In the genomic region with DNA sequence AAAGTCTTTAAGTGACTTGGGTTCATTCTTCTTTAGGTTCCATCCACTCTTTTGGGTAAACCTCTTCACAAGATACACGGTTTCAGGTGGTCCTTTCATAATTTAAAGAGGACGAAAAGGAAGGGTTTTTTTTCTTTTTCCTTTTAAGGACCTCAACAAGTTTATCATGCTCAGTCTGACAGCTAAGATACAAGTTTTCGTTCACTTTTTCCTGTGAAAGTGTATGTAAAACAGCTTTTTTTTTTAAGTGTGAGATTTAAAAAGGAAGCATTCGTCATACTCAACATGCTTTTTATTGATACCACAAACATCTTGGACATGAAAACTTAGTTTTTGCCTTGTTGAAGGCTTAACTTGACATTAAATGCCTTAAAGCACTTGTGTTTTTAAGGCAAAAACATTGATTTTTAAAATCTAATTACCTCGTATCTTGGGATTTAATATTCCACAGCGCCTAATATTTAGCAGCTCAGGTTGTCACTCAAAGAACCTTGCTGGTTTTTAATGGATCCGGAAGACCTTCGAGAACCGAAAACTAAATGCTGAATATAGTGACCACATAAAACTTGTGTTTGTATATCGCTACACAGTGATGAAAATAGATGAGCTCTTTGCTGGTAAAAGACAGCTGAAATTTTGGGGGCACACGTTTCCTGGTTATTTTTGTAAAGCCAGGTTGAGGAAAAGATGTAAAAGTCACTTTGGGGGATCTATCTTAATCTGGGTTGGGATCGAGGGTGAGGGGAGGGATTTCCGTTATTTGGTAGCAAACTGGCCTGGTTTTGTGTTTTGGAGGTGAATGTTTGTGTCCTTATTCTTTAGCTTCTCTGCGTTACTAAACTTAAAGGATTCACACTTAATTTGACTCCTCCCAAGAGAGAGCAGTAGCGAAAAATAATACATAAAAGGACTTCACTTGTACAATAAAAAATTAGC, we compare ENCODE assay signal across 9 cellular contexts. TPM values are rescaled to one million over a fixed set of nuclear protein-coding genes. Genes with fewer than 3 reads are reported as not detected.
A peak's percentile ranks its signal among the peaks of the same experiment; 100 is the strongest.
DNase-seq lines count a peak whose midpoint lies in the region; ATAC-seq and TF ChIP-seq lines count a peak whose summit lies in the region.
"Had no signal": no experiment of that assay in that cellular context is flagged by ENCODE, and none has a peak within 500 bp of the region (broad histone marks: within the 10 kb centered on the region; RNA-seq: fewer than 3 reads in every experiment).

No MANE protein-coding gene starts in this region.

- no peaks in the 10 kb centered on the region for H3K27me3 ChIP-seq in mononuclear cell (ENCODE audit: insufficient read depth, low read length)

- peaks cover 63% of the 10 kb centered on the region for H3K4me1 Mint-ChIP-seq in stimulated activated naive CD8-positive, alpha-beta T cell treated with anti-CD3 and anti-CD28 coated beads, Interleukin-15, Interleukin-2, amounts not matched to agents 100 ng/mL and 50 ng/mL, for 24 hours (ENCODE audit: low read depth)
- H3K4me1 Mint-ChIP-seq in MCF 10A (ENCODE audit: insufficient read depth, unreplicated experiment) = peaks cover 14% of the 10 kb centered on the region

- no TSS peak for BruUV-seq in MCF 10A (replicated peaks; lab: Mats Ljungman, UMichigan)

- no peak for DNase-seq in stimulated activated naive CD8-positive, alpha-beta T cell treated with anti-CD3 and anti-CD28 coated beads, Interleukin-15, Interleukin-2, amounts not matched to agents 100 U/mL and 50 U/mL, for 24 hours
- DNase-seq in MCF 10A (ENCODE audit: unreplicated experiment) = no peak
- DNase-seq in SIG-M5 (lab: John Stamatoyannopoulos, UW) = no peak
- no peak for DNase-seq in posterior vena cava (ENCODE audit: low spot score)
- DNase-seq: NCI-H2081 treated with DMSO at 0.1 percent for 48 hours had no signal

- no peak for TF ChIP-seq CTCF in MCF 10A (IDR thresholded peaks at IDR 0.05; ENCODE audit: unreplicated experiment)

- H3K9me3 Mint-ChIP-seq in stimulated activated naive CD8-positive, alpha-beta T cell treated with anti-CD3 and anti-CD28 coated beads, Interleukin-15, Interleukin-2, amounts not matched to agents 100 ng/mL and 50 ng/mL, for 24 hours = no peaks in the 10 kb centered on the region
- no peaks in the 10 kb centered on the region for H3K9me3 Mint-ChIP-seq in MCF 10A (ENCODE audit: unreplicated experiment)

- CTCF ChIA-PET in MCF 10A (lab: Yijun Ruan, JAX) = interaction anchor here (0.7 to 1.8 kb wide), 8 partner anchors 65 to 292 kb away, joined by 3 to 7 read pairs (median 4); a partner anchor contains a TSS

- no peak for ATAC-seq in stimulated activated naive CD8-positive, alpha-beta T cell treated with anti-CD3 and anti-CD28 coated beads, Interleukin-15, Interleukin-2, amounts not matched to agents 100 U/mL and 50 U/mL, for 24 hours
- ATAC-seq in HG03025 (IDR thresholded peaks at IDR 0.05; ENCODE audit: low FRiP score, unreplicated experiment) (no peak), GM19351 (IDR thresholded peaks at IDR 0.05; ENCODE audit: unreplicated experiment) (no peak)

- no peaks in the 10 kb centered on the region for H3K27me3 Mint-ChIP-seq in stimulated activated naive CD8-positive, alpha-beta T cell treated with anti-CD3 and anti-CD28 coated beads, Interleukin-15, Interleukin-2, amounts not matched to agents 100 ng/mL and 50 ng/mL, for 24 hours
- no peaks in the 10 kb centered on the region for H3K27me3 Mint-ChIP-seq in MCF 10A (ENCODE audit: insufficient read depth, unreplicated experiment)

- H3K27ac Mint-ChIP-seq in stimulated activated naive CD8-positive, alpha-beta T cell treated with anti-CD3 and anti-CD28 coated beads, Interleukin-15, Interleukin-2, amounts not matched to agents 100 ng/mL and 50 ng/mL, for 24 hours = peak overlapping the region; percentile 99
- peak overlapping the region; percentile 100 for H3K27ac Mint-ChIP-seq in MCF 10A (ENCODE audit: low read depth, unreplicated experiment)

- peak overlapping the region; percentile 97 for H3K4me3 ChIP-seq in mononuclear cell (ENCODE audit: low read length)

- intact Hi-C loops in MCF 10A (cut with micrococcal nuclease) = loop anchor here (10.0 kb wide), 2 partner anchors 86 to 126 kb away; a partner anchor contains a TSS
- intact Hi-C loops in posterior vena cava (cut with DNase I) = no loop called here

- peak overlapping the region; percentile 99 for H3K4me3 Mint-ChIP-seq in stimulated activated naive CD8-positive, alpha-beta T cell treated with anti-CD3 and anti-CD28 coated beads, Interleukin-15, Interleukin-2, amounts not matched to agents 100 ng/mL and 50 ng/mL, for 24 hours
- H3K4me3 Mint-ChIP-seq in MCF 10A (ENCODE audit: unreplicated experiment) = peak overlapping the region; percentile 98

- H3K9me3 ChIP-seq in mononuclear cell (ENCODE audit: low read depth, low read length) = no peaks in the 10 kb centered on the region

- H3K36me3 Mint-ChIP-seq in stimulated activated naive CD8-positive, alpha-beta T cell treated with anti-CD3 and anti-CD28 coated beads, Interleukin-15, Interleukin-2, amounts not matched to agents 100 ng/mL and 50 ng/mL, for 24 hours (ENCODE audit: low read depth) = peaks cover 58% of the 10 kb centered on the region
- peaks cover 62% of the 10 kb centered on the region for H3K36me3 Mint-ChIP-seq in MCF 10A (ENCODE audit: insufficient read depth, unreplicated experiment)

- POLR2A ChIA-PET in MCF 10A (lab: Yijun Ruan, JAX) = interaction anchor here (0.6 to 7.1 kb wide), 38 partner anchors 8 to 258 kb away, joined by 3 to 188 read pairs (median 5); a partner anchor contains a TSS

- H3K4me1 ChIP-seq in mononuclear cell (ENCODE audit: insufficient read depth, low read length) = peaks cover 39% of the 10 kb centered on the region

RNA-seq across cellular contexts. Expression of a gene that starts 2.3 kb away (rescaled TPM):
- total RNA-seq in MCF 10A (2022) = 57.5 and 61.4 TPM in 2 replicates
- total RNA-seq in mononuclear cell = 167 TPM
- 10 to 100 TPM; 45.0 to 46.1 TPM for total RNA-seq in posterior vena cava

RNA-seq across cellular contexts. Expression of a gene that starts 34.3 kb away (rescaled TPM):
- total RNA-seq in MCF 10A (2022) = 8.6 and 13.5 TPM in 2 replicates
- 5.8 TPM for total RNA-seq in mononuclear cell
- 10 to 100 TPM in 1 of 2 donors, 1 to 10 TPM in 1; 9.5 to 11.5 TPM for total RNA-seq in posterior vena cava
